10 cellular contexts compared by ENCODE assay signal in the genomic region with DNA sequence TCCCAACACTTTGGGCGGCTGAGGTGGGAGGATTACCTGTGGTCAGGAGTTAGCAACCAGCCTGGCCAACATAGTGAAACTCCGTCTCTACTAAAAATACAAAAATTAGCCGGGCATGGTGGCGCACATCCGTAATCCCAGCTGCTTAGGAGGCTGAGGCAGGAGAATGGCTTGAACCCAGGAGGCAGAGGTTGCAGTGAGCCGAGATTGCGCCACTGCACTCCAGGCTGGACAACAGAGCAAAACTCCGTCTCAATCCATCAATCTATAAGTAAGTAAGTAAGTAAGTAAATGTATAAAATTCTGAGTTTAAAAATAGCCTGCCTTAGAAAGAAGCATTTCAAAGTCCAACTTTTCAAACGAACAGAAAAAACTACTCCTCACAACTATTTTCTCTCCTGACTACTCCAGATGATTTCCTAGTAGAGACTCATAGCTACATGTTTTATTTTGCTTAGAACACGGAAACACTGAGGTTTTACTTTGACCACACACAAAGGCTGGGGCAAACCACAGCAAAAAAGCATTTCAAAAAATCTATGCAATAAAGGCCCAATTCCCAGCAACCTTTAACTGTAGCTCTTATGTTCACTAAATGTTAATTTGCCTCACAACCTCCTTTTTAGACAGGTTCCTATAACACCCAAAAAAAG. TPM values are rescaled to one million over a fixed set of nuclear protein-coding genes. Genes with fewer than 3 reads are reported as not detected.
DNase-seq lines count a peak whose midpoint lies in the region; ATAC-seq and TF ChIP-seq lines count a peak whose summit lies in the region.
"Had no signal": no experiment of that assay in that cellular context is flagged by ENCODE, and none has a peak within 500 bp of the region (broad histone marks: within the 10 kb centered on the region; RNA-seq: fewer than 3 reads in every experiment).

No MANE protein-coding gene starts in this region.

- H3K27ac ChIP-seq in tibial nerve, result peak overlapping the region in 2 of 4 donors; percentile 4 to 31
- H3K27ac ChIP-seq: parathyroid adenoma had no signal

- 69 to 72% methylated on average over 10 of the region's 10 CpGs for WGBS in tibial nerve, 2 donors

- H3K36me3 Mint-ChIP-seq in activated CD4-positive, alpha-beta memory T cell treated with anti-CD3 and anti-CD28 coated beads for 36 hours, result peaks cover 25% of the 10 kb centered on the region

- peak; percentile 13 for DNase-seq in CD1c-positive myeloid dendritic cell (ENCODE audit: extremely low spot score)
- peak; percentile 47 for DNase-seq in H4 (ENCODE audit: low spot score)
- DNase-seq in activated CD4-positive, alpha-beta memory T cell treated with anti-CD3 and anti-CD28 coated beads for 36 hours, result peak; percentile 61
- peak; percentile 8 for DNase-seq in islet precursor cell
- no peak for DNase-seq in iPS-NIHi11 (ENCODE audit: low spot score)
- DNase-seq in NCI-H1092 (lab: John Stamatoyannopoulos, UW), result no peak
- no peak for DNase-seq in tibial nerve (ENCODE audit: low spot score in 2 of 2)
- DNase-seq: NCI-H2171 treated with DMSO at 0.1 percent for 48 hours had no signal

- no peaks in the 10 kb centered on the region for H3K9me3 Mint-ChIP-seq in activated CD4-positive, alpha-beta memory T cell treated with anti-CD3 and anti-CD28 coated beads for 36 hours

- no peak for TF ChIP-seq CTCF in tibial nerve (IDR thresholded peaks at IDR 0.05)

- no peaks in the 10 kb centered on the region for H3K9me3 ChIP-seq in tibial nerve

- H3K27me3 ChIP-seq in tibial nerve, result no peaks in the 10 kb centered on the region

- peak overlapping the region; percentile 82 for H3K27ac Mint-ChIP-seq in activated CD4-positive, alpha-beta memory T cell treated with anti-CD3 and anti-CD28 coated beads for 36 hours

- CTCF ChIA-PET in activated CD4-positive, alpha-beta memory T cell treated with anti-CD3 and anti-CD28 coated beads for 36 hours (lab: Charles Lee), result interaction anchor here (1.0 to 2.6 kb wide), 4 partner anchors 10 to 114 kb away, joined by 3 to 10 read pairs (median 4); no protein-coding TSS in a partner anchor

- H3K36me3 ChIP-seq in tibial nerve, result peaks cover 0 to 26% (median 20%) of the 10 kb centered on the region in 3 donors

- H3K4me3 Mint-ChIP-seq in activated CD4-positive, alpha-beta memory T cell treated with anti-CD3 and anti-CD28 coated beads for 36 hours, result peak overlapping the region; percentile 39

- TF ChIP-seq POLR2A in tibial nerve (IDR thresholded peaks at IDR 0.05), result no peak

- POLR2A ChIA-PET in activated CD4-positive, alpha-beta memory T cell treated with anti-CD3 and anti-CD28 coated beads for 36 hours (lab: Charles Lee), result interaction anchor here (4.6 kb wide), 1 partner anchor 15 kb away, joined by 61 read pairs; a partner anchor contains a TSS

- H3K4me3 ChIP-seq in tibial nerve, result no peak overlapping the region

- no peaks in the 10 kb centered on the region for H3K27me3 Mint-ChIP-seq in activated CD4-positive, alpha-beta memory T cell treated with anti-CD3 and anti-CD28 coated beads for 36 hours

- no peak for TF ChIP-seq EP300 in tibial nerve (IDR thresholded peaks at IDR 0.05)

- no peak for ATAC-seq in HG03457 (IDR thresholded peaks at IDR 0.05; ENCODE audit: unreplicated experiment)

- peaks cover 51% of the 10 kb centered on the region for H3K4me1 Mint-ChIP-seq in activated CD4-positive, alpha-beta memory T cell treated with anti-CD3 and anti-CD28 coated beads for 36 hours (ENCODE audit: low read depth)

- H3K4me1 ChIP-seq in tibial nerve, result peaks cover 0 to 31% (median 10%) of the 10 kb centered on the region in 4 donors
- H3K4me1 ChIP-seq: parathyroid adenoma had no signal

- intact Hi-C loops in activated CD4-positive, alpha-beta memory T cell treated with anti-CD3 and anti-CD28 coated beads for 36 hours (cut with micrococcal nuclease), result loop anchor here (2.0 to 5.0 kb wide), 3 partner anchors 51 to 151 kb away; no protein-coding TSS in a partner anchor

RNA-seq across cellular contexts. Expression of a gene that starts 16.3 kb away (rescaled TPM):
- total RNA-seq in H4 (2014; rRNA removed; shearing (Covaris generic)), result 15.3 and 24.5 TPM in 2 replicates
- 10 to 100 TPM; 18.7 to 23.4 TPM for total RNA-seq in activated CD4-positive, alpha-beta memory T cell treated with anti-CD3 and anti-CD28 coated beads for 36 hours
- 10 to 100 TPM; 12.3 to 24.3 (median 16.9) TPM for total RNA-seq in tibial nerve

RNA-seq across cellular contexts. Expression of a gene that starts 18.2 kb away (rescaled TPM):
- total RNA-seq in H4 (2014; rRNA removed; shearing (Covaris generic)), result 2.8 and 4.3 TPM in 2 replicates
- 1 to 10 TPM; 2.2 to 2.9 TPM for total RNA-seq in activated CD4-positive, alpha-beta memory T cell treated with anti-CD3 and anti-CD28 coated beads for 36 hours
- 1 to 10 TPM in 1 of 4 donors, under 1 TPM in 1, not detected in 2; 0.30 to 2.9 TPM for total RNA-seq in tibial nerve

RNA-seq across cellular contexts. Expression of a gene that starts 29.3 kb away (rescaled TPM):
- total RNA-seq in H4 (2014; rRNA removed; shearing (Covaris generic)), result 39.9 and 52.9 TPM in 2 replicates
- 10 to 100 TPM; 20.9 to 26.2 TPM for total RNA-seq in activated CD4-positive, alpha-beta memory T cell treated with anti-CD3 and anti-CD28 coated beads for 36 hours
- total RNA-seq in tibial nerve, result 10 to 100 TPM in 3 of 4 donors, 1 to 10 TPM in 1; 9.6 to 25.8 (median 15.8) TPM

Comparison
In these comparisons a context has a peak if more than half of its experiments do, and no peak if none do; other contexts are left out.
1. DNase-seq: peak in CD1c-positive myeloid dendritic cell (single experiment), H4 (single experiment), activated CD4-positive, alpha-beta memory T cell treated with anti-CD3 and anti-CD28 coated beads for 36 hours (single experiment) and islet precursor cell (single experiment); none in iPS-NIHi11 (single experiment), NCI-H1092 (single experiment) and tibial nerve (0 of 2).